In genomic region chr4:182215171-182215570, GRCh38 we compare ENCODE assay signal across 20 cellular contexts. TPM values are rescaled to one million over a fixed set of nuclear protein-coding genes. Genes with fewer than 3 reads are reported as not detected.
DNase-seq lines count a peak whose midpoint lies in the region; ATAC-seq, FAIRE-seq and TF ChIP-seq lines count a peak whose summit lies in the region.
"Had no signal": no experiment of that assay in that cellular context is flagged by ENCODE, and none has a peak within 500 bp of the region (broad histone marks: within the 10 kb centered on the region; RNA-seq: fewer than 3 reads in every experiment).

No MANE protein-coding gene starts in this region.

- ATAC-seq in left lobe of liver (no peak), HG03571 (IDR thresholded peaks at IDR 0.05; ENCODE audit: unreplicated experiment) (no peak)
- no peak for ATAC-seq in stimulated activated naive CD8-positive, alpha-beta T cell treated with anti-CD3 and anti-CD28 coated beads, Interleukin-15, Interleukin-2, amounts not matched to agents 100 U/mL and 50 U/mL, for 24 hours
- ATAC-seq: GM12878, HepG2 had no signal

- H3K27me3 ChIP-seq in GM23248 (replicated peaks; ENCODE audit: insufficient read depth) (no peaks in the 10 kb centered on the region), astrocyte (ENCODE audit: insufficient read depth, low read length) (no peaks in the 10 kb centered on the region), sigmoid colon (no peaks in the 10 kb centered on the region)
- H3K27me3 ChIP-seq: BLaER1 had no signal

- H3K27ac Mint-ChIP-seq in astrocyte (ENCODE audit: unreplicated experiment) (no peak overlapping the region), nephron progenitor cell (peak overlapping the region; percentile 91)
- H3K27ac Mint-ChIP-seq: CD14-positive monocyte; CD4-positive, alpha-beta memory T cell; IgD-negative memory B cell had no signal

- no peak overlapping the region for H3K27ac ChIP-seq in GM23248
- peak overlapping the region; percentile 38 for H3K27ac ChIP-seq in astrocyte (ENCODE audit: low read depth, low read length)
- H3K27ac ChIP-seq in sigmoid colon: no peak overlapping the region
- H3K27ac ChIP-seq: BLaER1 had no signal

- no peaks in the 10 kb centered on the region for H4K20me1 ChIP-seq in GM23248 (ENCODE audit: insufficient read depth)
- no peaks in the 10 kb centered on the region for H4K20me1 ChIP-seq in astrocyte (ENCODE audit: insufficient read depth, low read length)
- H4K20me1 ChIP-seq: BLaER1 had no signal

- H3K4me3 ChIP-seq in GM23248 (no peak overlapping the region), astrocyte (ENCODE audit: insufficient read depth, low read depth, low read length) (no peak overlapping the region), sigmoid colon (no peak overlapping the region)
- H3K4me3 ChIP-seq: BLaER1, GM12878 had no signal

- in situ Hi-C loops in GM23248 (cut with MboI): no loop called here

- H3K36me3 Mint-ChIP-seq in astrocyte (ENCODE audit: low read depth, unreplicated experiment): no peaks in the 10 kb centered on the region
- H3K36me3 Mint-ChIP-seq in nephron progenitor cell (ENCODE audit: low read depth): peaks cover 3% of the 10 kb centered on the region
- H3K36me3 Mint-ChIP-seq: CD14-positive monocyte; CD4-positive, alpha-beta memory T cell; IgD-negative memory B cell had no signal

- H3F3A ChIP-seq in GM23248 (ENCODE audit: insufficient read depth): no peaks in the 10 kb centered on the region

- H3K9me2 ChIP-seq in GM23248 (ENCODE audit: insufficient read depth): no peaks in the 10 kb centered on the region

- TF ChIP-seq CTCF in astrocyte (IDR thresholded peaks at IDR 0.05; ENCODE audit: insufficient read depth, low read depth, low read length): no peak
- no peak for TF ChIP-seq CTCF in nephron progenitor cell (IDR thresholded peaks at IDR 0.05)
- TF ChIP-seq CTCF in sigmoid colon (IDR thresholded peaks at IDR 0.05): no peak

- H3K27me3 Mint-ChIP-seq in astrocyte (ENCODE audit: low read depth, unreplicated experiment) (no peaks in the 10 kb centered on the region), nephron progenitor cell (ENCODE audit: low read depth, poor library complexity) (no peaks in the 10 kb centered on the region)
- H3K27me3 Mint-ChIP-seq: CD4-positive, alpha-beta memory T cell; IgD-negative memory B cell had no signal

- H3K79me2 ChIP-seq in GM23248 (ENCODE audit: insufficient read depth): no peaks in the 10 kb centered on the region
- peaks cover 47% of the 10 kb centered on the region for H3K79me2 ChIP-seq in astrocyte (ENCODE audit: insufficient read depth, low read length)

- no peaks in the 10 kb centered on the region for H3K9me3 ChIP-seq in GM23248 (ENCODE audit: low read depth)
- H3K9me3 ChIP-seq in astrocyte (ENCODE audit: insufficient read depth, low read depth, low read length): no peaks in the 10 kb centered on the region
- H3K9me3 ChIP-seq in sigmoid colon: no peaks in the 10 kb centered on the region
- H3K9me3 ChIP-seq: BLaER1 had no signal

- 10 to 16% methylated on average over 5 of the region's 5 CpGs for WGBS in GM23248 (ENCODE audit: low coverage in 1 of 2, low lambda C conversion rate in 2 of 2, missing lambda C conversion rate in 2 of 2), 2 experiments
- 74 to 81% methylated on average over 5 of the region's 5 CpGs for WGBS in sigmoid colon, 2 donors

- TF ChIP-seq POLR2A in sigmoid colon (IDR thresholded peaks at IDR 0.05): no peak

- DNase-seq in GM23248: peak; percentile 20
- DNase-seq in LHCN-M2 (ENCODE audit: low read depth): peak; percentile 9
- peak; percentile 70 for DNase-seq in astrocyte (ENCODE audit: low read depth)
- DNase-seq in nephron progenitor cell: no peak
- no peak for DNase-seq in left lobe of liver (ENCODE audit: low spot score)
- DNase-seq in stimulated activated naive CD8-positive, alpha-beta T cell treated with anti-CD3 and anti-CD28 coated beads, Interleukin-15, Interleukin-2, amounts not matched to agents 100 U/mL and 50 U/mL, for 24 hours: no peak
- DNase-seq in sigmoid colon: no peak
- DNase-seq: 8988T; CD4-positive, alpha-beta memory T cell; DMS79 treated with DMSO at 0.1 percent for 48 hours; GF-D8; HCEC 1CT; KBM-7 had no signal

- H3K9ac ChIP-seq in GM23248 (no peak overlapping the region), astrocyte (ENCODE audit: low read length) (no peak overlapping the region)
- H3K9ac ChIP-seq: BLaER1 had no signal

- FAIRE-seq in astrocyte (lab: Jason Lieb, UNC): no peak
- FAIRE-seq: GM12878, HepG2, HTR-8/SVneo had no signal

- no peak overlapping the region for H2AFZ ChIP-seq in GM23248
- no peak overlapping the region for H2AFZ ChIP-seq in astrocyte (ENCODE audit: low read depth, low read length)

- H3K9me3 Mint-ChIP-seq in astrocyte (ENCODE audit: unreplicated experiment) (no peaks in the 10 kb centered on the region), nephron progenitor cell (no peaks in the 10 kb centered on the region)
- H3K9me3 Mint-ChIP-seq: CD4-positive, alpha-beta memory T cell had no signal

- no peak overlapping the region for H3K4me3 Mint-ChIP-seq in astrocyte (ENCODE audit: unreplicated experiment)
- H3K4me3 Mint-ChIP-seq in nephron progenitor cell: no peak overlapping the region
- H3K4me3 Mint-ChIP-seq: CD14-positive monocyte; CD4-positive, alpha-beta memory T cell; IgD-negative memory B cell had no signal

- intact Hi-C loops in sigmoid colon (cut with DNase I): no loop called here

- no peak for TF ChIP-seq EP300 in sigmoid colon (IDR thresholded peaks at IDR 0.05)

- H3K4me2 ChIP-seq in GM23248 (ENCODE audit: unreplicated experiment) (no peak overlapping the region), astrocyte (ENCODE audit: low read length) (no peak overlapping the region)
- H3K4me2 ChIP-seq: BLaER1 had no signal

- peaks cover 42% of the 10 kb centered on the region for H3K4me1 Mint-ChIP-seq in astrocyte (ENCODE audit: low read depth, unreplicated experiment)
- H3K4me1 Mint-ChIP-seq in nephron progenitor cell: peaks cover 48% of the 10 kb centered on the region
- H3K4me1 Mint-ChIP-seq: CD14-positive monocyte; CD4-positive, alpha-beta memory T cell; IgD-negative memory B cell had no signal

- H3K4me1 ChIP-seq in GM23248 (ENCODE audit: insufficient read depth) (no peaks in the 10 kb centered on the region), astrocyte (ENCODE audit: insufficient read depth, low read length) (peaks cover 14% of the 10 kb centered on the region), sigmoid colon (no peaks in the 10 kb centered on the region)
- H3K4me1 ChIP-seq: BLaER1 had no signal

- no peaks in the 10 kb centered on the region for H3K36me3 ChIP-seq in GM23248 (ENCODE audit: low read depth)
- no peaks in the 10 kb centered on the region for H3K36me3 ChIP-seq in astrocyte (ENCODE audit: insufficient read depth, low read length)
- H3K36me3 ChIP-seq in sigmoid colon: no peaks in the 10 kb centered on the region
- H3K36me3 ChIP-seq: BLaER1 had no signal

RNA-seq across cellular contexts. Expression of gene TENM3, which starts 28.0 kb away (rescaled TPM):
- total RNA-seq in GM23248 (2014; rRNA removed; shearing (Covaris generic)): 8.1 and 16.3 TPM in 2 replicates
- polyA plus RNA-seq in GM23248 (2016; fragmentation: Nextera tagmentation; extraction: Ambion mirVana) (0.83 and 1.0 TPM in 2 replicates), sigmoid colon (1 to 10 TPM in 1 of 3 donors, under 1 TPM in 1, not detected in 1; 0.60 to 1.5 TPM)
- total RNA-seq in LHCN-M2 (2014; rRNA removed) (29.9 and 34.8 TPM in 2 replicates), astrocyte (127 TPM in 2 replicates), left lobe of liver (1.4 TPM), sigmoid colon (10 to 100 TPM; 28.8 to 82.3 (median 58.1) TPM)
- 20.1 TPM for polyA plus RNA-seq in LHCN-M2 (2012)
- total RNA-seq: CD4-positive, alpha-beta memory T cell had no signal
- polyA plus RNA-seq: CD14-positive monocyte; CD4-positive, alpha-beta memory T cell; HepG2; IgD-negative memory B cell had no signal

Comparison
In these comparisons a context has a peak if more than half of its experiments do, and no peak if none do; other contexts are left out.
1. DNase-seq: peak in GM23248 (single experiment), LHCN-M2 (single experiment) and astrocyte (single experiment); none in nephron progenitor cell (single experiment), left lobe of liver (single experiment), stimulated activated naive CD8-positive, alpha-beta T cell treated with anti-CD3 and anti-CD28 coated beads, Interleukin-15, Interleukin-2, amounts not matched to agents 100 U/mL and 50 U/mL, for 24 hours (single experiment) and sigmoid colon (single experiment).